Comparison of ENCODE assay signal across 12 cellular contexts in the genomic region with DNA sequence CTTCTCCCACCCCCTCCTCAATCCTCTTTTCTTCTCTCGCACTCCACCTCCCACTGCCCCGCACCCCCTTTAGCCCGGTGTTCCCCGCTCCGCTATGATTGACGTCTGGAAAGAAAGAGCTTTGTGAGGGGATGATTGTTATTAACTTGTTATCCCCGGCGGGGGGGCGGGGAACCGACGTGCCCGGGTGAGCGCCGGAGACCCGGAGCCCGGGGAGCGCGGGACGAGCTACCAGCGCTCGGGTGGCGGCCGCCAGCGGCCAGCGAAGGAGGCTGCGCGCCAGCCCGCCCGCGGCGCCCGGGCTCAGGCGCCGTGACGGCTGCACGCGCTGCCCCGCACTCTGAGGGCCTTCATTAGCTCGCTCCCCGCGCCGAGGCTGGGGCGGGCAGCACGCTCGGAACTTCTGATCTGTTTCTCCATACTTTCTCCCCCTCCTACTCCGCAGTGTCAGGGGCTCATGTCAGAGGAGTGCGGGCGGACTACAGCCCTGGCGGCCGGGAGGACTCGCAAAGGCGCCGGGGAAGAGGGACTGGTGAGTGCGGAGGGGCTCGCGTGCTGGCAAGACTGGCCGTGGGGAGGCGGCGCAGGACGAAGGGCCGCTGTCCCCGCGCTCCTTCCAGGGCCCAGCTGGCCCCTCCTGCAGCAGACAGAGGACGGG. TPM values are rescaled to one million over a fixed set of nuclear protein-coding genes. Genes with fewer than 3 reads are reported as not detected.
DNase-seq lines count a peak whose midpoint lies in the region; ATAC-seq and TF ChIP-seq lines count a peak whose summit lies in the region.
"Had no signal": no experiment of that assay in that cellular context is flagged by ENCODE, and none has a peak within 500 bp of the region (broad histone marks: within the 10 kb centered on the region; RNA-seq: fewer than 3 reads in every experiment).

No MANE protein-coding gene starts in this region.

- DNase-seq in mammary epithelial cell (no peak), breast epithelium (ENCODE audit: low spot score in 2 of 2) (no peak), left lobe of liver (ENCODE audit: low spot score) (no peak), testis (no peak), midbrain (lab: John Stamatoyannopoulos, UW) (no peak)
- no peak for DNase-seq in activated T-helper 2 cell treated with anti-CD3 and anti-CD28 coated beads, Interferon-gamma antibody, Interleukin-2, Interleukin-4, amounts not matched to agents 10 μg/mL and 5 μg/mL and 100 μg/mL, durations not matched to agents 14 hours and 24 hours and 36 hours (ENCODE audit: low spot score)
- DNase-seq in stimulated activated CD4-positive, alpha-beta T cell treated with anti-CD3 and anti-CD28 coated beads, Interleukin-4, amount 100 ng/mL, for 24 hours: no peak
- DNase-seq: activated naive CD4-positive, alpha-beta T cell treated with Interleukin-2 at 50 U/mL for 16 hours had no signal

- no peaks in the 10 kb centered on the region for H3K36me3 Mint-ChIP-seq in activated T-helper 2 cell treated with anti-CD3 and anti-CD28 coated beads, Interferon-gamma antibody, Interleukin-2, Interleukin-4, amounts not matched to agents 10 μg/mL and 5 μg/mL and 100 μg/mL, durations not matched to agents 14 hours and 24 hours and 36 hours (ENCODE audit: low read depth)

- H3K9me3 ChIP-seq in mammary epithelial cell (replicated peaks; ENCODE audit: insufficient read depth, low read length) (no peaks in the 10 kb centered on the region), breast epithelium (no peaks in the 10 kb centered on the region), testis (no peaks in the 10 kb centered on the region)

- no peaks in the 10 kb centered on the region for H3K9me3 Mint-ChIP-seq in activated T-helper 2 cell treated with anti-CD3 and anti-CD28 coated beads, Interferon-gamma antibody, Interleukin-2, Interleukin-4, amounts not matched to agents 10 μg/mL and 5 μg/mL and 100 μg/mL, durations not matched to agents 14 hours and 24 hours and 36 hours

- WGBS in mammary epithelial cell (ENCODE audit: low coverage, missing lambda C conversion rate): 2% methylated on average over 13 of the region's 64 CpGs
- 3 to 8% methylated on average over 11 to 61 of the region's 64 CpGs for WGBS in testis, 2 donors

- H3K79me2 ChIP-seq in mammary epithelial cell (ENCODE audit: insufficient read depth, low read length): no peaks in the 10 kb centered on the region

- dilution Hi-C loops in mammary epithelial cell (cut with HindIII; ENCODE audit: low sequenced_read_pairs): no loop called here

- peaks cover 74% of the 10 kb centered on the region for H3K27me3 ChIP-seq in mammary epithelial cell (ENCODE audit: insufficient read depth, low read length)
- H3K27me3 ChIP-seq in breast epithelium: peaks cover 0 to 95% of the 10 kb centered on the region in 2 donors
- H3K27me3 ChIP-seq in testis: peaks cover 3% of the 10 kb centered on the region

- no peak overlapping the region for H3K27ac ChIP-seq in mammary epithelial cell (ENCODE audit: insufficient read depth, low read depth, low read length)
- no peak overlapping the region for H3K27ac ChIP-seq in breast epithelium
- no peak overlapping the region for H3K27ac ChIP-seq in testis

- H3K4me1 ChIP-seq in mammary epithelial cell (ENCODE audit: insufficient read depth, low read length): peaks cover 9% of the 10 kb centered on the region
- no peaks in the 10 kb centered on the region for H3K4me1 ChIP-seq in breast epithelium
- no peaks in the 10 kb centered on the region for H3K4me1 ChIP-seq in testis

- TF ChIP-seq POLR2A in breast epithelium (IDR thresholded peaks at IDR 0.05) (no peak), testis (IDR thresholded peaks at IDR 0.05) (no peak)

- CTCF ChIA-PET in mammary epithelial cell (lab: Charles Lee; ENCODE audit: low non-redundant PET): no interaction called here

- in situ Hi-C loops in mammary epithelial cell (cut with MboI; ENCODE audit: low sequenced_read_pairs in 2 of 2): no loop called here

- H3K9ac ChIP-seq in mammary epithelial cell (ENCODE audit: insufficient read depth, low read length): no peak overlapping the region

- no peak overlapping the region for H3K4me2 ChIP-seq in mammary epithelial cell (ENCODE audit: insufficient read depth, low read depth, low read length)

- peaks cover 76% of the 10 kb centered on the region for H3K27me3 Mint-ChIP-seq in activated T-helper 2 cell treated with anti-CD3 and anti-CD28 coated beads, Interferon-gamma antibody, Interleukin-2, Interleukin-4, amounts not matched to agents 10 μg/mL and 5 μg/mL and 100 μg/mL, durations not matched to agents 14 hours and 24 hours and 36 hours (ENCODE audit: low read depth)

- intact Hi-C loops in mammary epithelial cell (cut with micrococcal nuclease) (loop anchor here (10.0 kb wide), 1 partner anchor 81 kb away; no protein-coding TSS in a partner anchor), breast epithelium (cut with DNase I; ENCODE audit: low total_unique reads) (no loop called here), testis (cut with DNase I; ENCODE audit: low total_unique reads) (no loop called here)
- intact Hi-C loops in activated T-helper 2 cell treated with anti-CD3 and anti-CD28 coated beads, Interferon-gamma antibody, Interleukin-2, Interleukin-4, amounts not matched to agents 10 μg/mL and 5 μg/mL and 100 μg/mL, durations not matched to agents 14 hours and 24 hours and 36 hours (cut with micrococcal nuclease): loop anchor here (5.0 to 10.0 kb wide), 3 partner anchors 361 to 1729 kb away; a partner anchor contains a TSS

- H4K20me1 ChIP-seq in mammary epithelial cell (ENCODE audit: insufficient read depth, low read length): no peaks in the 10 kb centered on the region

- H3K4me1 Mint-ChIP-seq in activated T-helper 2 cell treated with anti-CD3 and anti-CD28 coated beads, Interferon-gamma antibody, Interleukin-2, Interleukin-4, amounts not matched to agents 10 μg/mL and 5 μg/mL and 100 μg/mL, durations not matched to agents 14 hours and 24 hours and 36 hours (ENCODE audit: low read depth): peaks cover 11% of the 10 kb centered on the region

- H3K4me3 Mint-ChIP-seq in activated T-helper 2 cell treated with anti-CD3 and anti-CD28 coated beads, Interferon-gamma antibody, Interleukin-2, Interleukin-4, amounts not matched to agents 10 μg/mL and 5 μg/mL and 100 μg/mL, durations not matched to agents 14 hours and 24 hours and 36 hours (ENCODE audit: low read depth): peak overlapping the region; percentile 5

- BruUV-seq in mammary epithelial cell (replicated peaks; lab: Mats Ljungman, UMichigan): no TSS peak

- no peaks in the 10 kb centered on the region for H3K36me3 ChIP-seq in mammary epithelial cell (ENCODE audit: insufficient read depth, low read length)
- H3K36me3 ChIP-seq in breast epithelium: no peaks in the 10 kb centered on the region
- H3K36me3 ChIP-seq in testis (ENCODE audit: low read depth, missing control alignments): no peaks in the 10 kb centered on the region

- H3K27ac Mint-ChIP-seq in activated T-helper 2 cell treated with anti-CD3 and anti-CD28 coated beads, Interferon-gamma antibody, Interleukin-2, Interleukin-4, amounts not matched to agents 10 μg/mL and 5 μg/mL and 100 μg/mL, durations not matched to agents 14 hours and 24 hours and 36 hours: no peak overlapping the region

- peak overlapping the region; percentile 28 for H2AFZ ChIP-seq in mammary epithelial cell (ENCODE audit: low read depth, low read length)

- no peak overlapping the region for H3K4me3 ChIP-seq in mammary epithelial cell (replicated peaks in 1 of 3; ENCODE audit: insufficient read depth in 1 of 3, low read depth in 2 of 3, low read length in 3 of 3)
- peak overlapping the region in 1 of 3 donors; percentile 17 for H3K4me3 ChIP-seq in breast epithelium
- H3K4me3 ChIP-seq in testis: peak overlapping the region; percentile 39 to 55

- peak; percentile 64 for ATAC-seq in left lobe of liver
- no peak for ATAC-seq in GM18909 (IDR thresholded peaks at IDR 0.05; ENCODE audit: poor library complexity, unreplicated experiment)

- no peak for TF ChIP-seq CTCF in mammary epithelial cell (conservative IDR thresholded peaks at IDR 0.05 in 1 of 2, IDR thresholded peaks at IDR 0.05 in 1 of 2; ENCODE audit: extremely low read depth in 1 of 2, insufficient read depth in 1 of 2, low read depth in 1 of 2, low read length in 2 of 2)
- TF ChIP-seq CTCF in breast epithelium (IDR thresholded peaks at IDR 0.05): no peak
- TF ChIP-seq CTCF in testis (IDR thresholded peaks at IDR 0.05): no peak

RNA-seq across cellular contexts. Expression of a gene that starts 2.1 kb away (rescaled TPM):
- total RNA-seq in mammary epithelial cell (not detected), breast epithelium (not detected), left lobe of liver (not detected), testis (1 to 10 TPM; 1.4 to 2.9 TPM)
- polyA plus RNA-seq in mammary epithelial cell (not detected), testis (ENCODE audit: insufficient read depth, low read depth, low replicate concordance) (1.7 TPM)
- polyA minus RNA-seq in mammary epithelial cell: not detected
- not detected in 2 replicates for total RNA-seq in activated T-helper 2 cell treated with anti-CD3 and anti-CD28 coated beads, Interferon-gamma antibody, Interleukin-2, Interleukin-4, amounts not matched to agents 10 μg/mL and 5 μg/mL and 100 μg/mL, durations not matched to agents 14 hours and 24 hours and 36 hours
- total RNA-seq: LHCN-M2, renal cortical epithelial cell, subcutaneous adipose tissue had no signal

Comparison
In these comparisons a context has a peak if more than half of its experiments do, and no peak if none do; other contexts are left out.
1. intact Hi-C loops: an anchor here in mammary epithelial cell (10.0 kb wide) and activated T-helper 2 cell treated with anti-CD3 and anti-CD28 coated beads, Interferon-gamma antibody, Interleukin-2, Interleukin-4, amounts not matched to agents 10 μg/mL and 5 μg/mL and 100 μg/mL, durations not matched to agents 14 hours and 24 hours and 36 hours (5.0 to 10.0 kb wide); none called in breast epithelium and testis.
2. H3K4me3 ChIP-seq: peak in testis (2 of 2); none in mammary epithelial cell (0 of 3).